Comparison of ENCODE assay signal across 9 cellular contexts in the genomic region with DNA sequence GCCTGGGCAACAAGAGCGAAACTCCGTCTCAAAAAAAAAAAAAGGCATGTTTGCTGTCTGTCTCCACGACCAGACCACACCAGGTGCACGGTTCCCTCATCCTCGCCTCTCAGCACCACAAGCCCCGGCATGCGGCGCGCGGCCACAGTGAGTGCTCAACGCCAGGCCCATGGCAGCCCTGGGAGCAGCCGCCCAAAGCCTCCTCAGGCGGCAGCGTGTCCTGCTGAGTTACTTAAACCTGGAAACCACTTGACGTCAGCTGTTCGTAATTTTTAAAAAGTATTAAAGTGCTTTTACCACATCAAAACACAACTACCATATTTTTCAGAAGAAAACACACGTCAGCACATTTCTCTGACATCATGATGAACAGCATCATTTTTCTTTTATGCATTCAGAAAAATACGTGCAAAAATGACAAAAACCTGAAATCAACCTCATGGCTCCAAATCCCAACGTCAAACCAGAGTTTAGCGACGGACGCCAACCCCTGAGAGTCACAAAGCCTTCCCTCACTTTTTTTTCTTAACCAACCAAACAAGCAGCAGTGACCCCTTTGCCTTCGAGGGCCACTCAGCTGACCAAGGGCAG. TPM values are rescaled to one million over a fixed set of nuclear protein-coding genes. Genes with fewer than 3 reads are reported as not detected.
A peak's percentile ranks its signal among the peaks of the same experiment; 100 is the strongest.
DNase-seq lines count a peak whose midpoint lies in the region; ATAC-seq, FAIRE-seq and TF ChIP-seq lines count a peak whose summit lies in the region.
"Had no signal": no experiment of that assay in that cellular context is flagged by ENCODE, and none has a peak within 500 bp of the region (broad histone marks: within the 10 kb centered on the region; RNA-seq: fewer than 3 reads in every experiment).

No MANE protein-coding gene starts in this region.

- no peaks in the 10 kb centered on the region for H4K20me1 ChIP-seq in keratinocyte (ENCODE audit: control insufficient read depth, extremely low read depth, insufficient read depth, low read length)

- H3K27ac Mint-ChIP-seq in stimulated activated naive CD8-positive, alpha-beta T cell treated with anti-CD3 and anti-CD28 coated beads, Interleukin-15, Interleukin-2, amounts not matched to agents 100 ng/mL and 50 ng/mL, for 24 hours, result peak overlapping the region; percentile 86
- peak overlapping the region; percentile 90 for H3K27ac Mint-ChIP-seq in activated naive CD4-positive, alpha-beta T cell treated with anti-CD3 and anti-CD28 coated beads, Interleukin-2, amount 50 U/mL, for 24 hours

- H3K36me3 ChIP-seq in keratinocyte (ENCODE audit: control insufficient read depth in 2 of 2, extremely low read depth in 1 of 2, insufficient read depth in 2 of 2, low read length in 2 of 2), result peaks cover 8 to 16% of the 10 kb centered on the region in 2 experiments

- peak overlapping the region; percentile 80 for H3K4me2 ChIP-seq in keratinocyte (ENCODE audit: control insufficient read depth, extremely low read depth, insufficient read depth, low read depth, low read length)

- no peaks in the 10 kb centered on the region for H3K9me1 ChIP-seq in keratinocyte (ENCODE audit: control insufficient read depth, extremely low read depth, insufficient read depth, low read length)

- peak overlapping the region; percentile 58 to 83 (median 73) for H3K4me3 ChIP-seq in keratinocyte (ENCODE audit: control insufficient read depth in 2 of 3, extremely low read depth in 1 of 3, insufficient read depth in 2 of 3, low read depth in 1 of 3, low read length in 3 of 3)

- no peaks in the 10 kb centered on the region for H3K27me3 ChIP-seq in keratinocyte (ENCODE audit: control insufficient read depth, extremely low read depth, insufficient read depth, low read length)

- dilution Hi-C loops in keratinocyte (cut with MboI; ENCODE audit: extremely low pct_ligation_motif_present, low sequenced_read_pairs), result no loop called here

- H3K4me1 ChIP-seq in keratinocyte (ENCODE audit: control insufficient read depth, extremely low read depth, insufficient read depth, low read length), result peaks cover 38% of the 10 kb centered on the region

- no peak for DNase-seq in stimulated activated naive CD8-positive, alpha-beta T cell treated with anti-CD3 and anti-CD28 coated beads, Interleukin-15, Interleukin-2, amounts not matched to agents 100 U/mL and 50 U/mL, for 24 hours
- DNase-seq in keratinocyte (ENCODE audit: low read depth, low spot score) (no peak), GM03348 (ENCODE audit: low spot score) (no peak), inferior parietal cortex (ENCODE audit: extremely low spot score) (no peak), NCI-H2029 (lab: John Stamatoyannopoulos, UW) (no peak)
- DNase-seq: stimulated activated CD4-positive, alpha-beta T cell treated with anti-CD3 and anti-CD28 coated beads, Interleukin-4, amount 100 ng/mL, for 1 hour had no signal

- H3K27ac ChIP-seq in keratinocyte (ENCODE audit: control insufficient read depth, insufficient read depth, low read length), result peak overlapping the region; percentile 78

- no peak for FAIRE-seq in keratinocyte (lab: Jason Lieb, UNC)

- peaks cover 48% of the 10 kb centered on the region for H3K4me1 Mint-ChIP-seq in stimulated activated naive CD8-positive, alpha-beta T cell treated with anti-CD3 and anti-CD28 coated beads, Interleukin-15, Interleukin-2, amounts not matched to agents 100 ng/mL and 50 ng/mL, for 24 hours (ENCODE audit: low read depth)
- peaks cover 44% of the 10 kb centered on the region for H3K4me1 Mint-ChIP-seq in activated naive CD4-positive, alpha-beta T cell treated with anti-CD3 and anti-CD28 coated beads, Interleukin-2, amount 50 U/mL, for 24 hours

- peak overlapping the region; percentile 81 for H3K9ac ChIP-seq in keratinocyte (ENCODE audit: control insufficient read depth, extremely low read depth, insufficient read depth, low read length)

- peak overlapping the region; percentile 81 for H3K4me3 Mint-ChIP-seq in stimulated activated naive CD8-positive, alpha-beta T cell treated with anti-CD3 and anti-CD28 coated beads, Interleukin-15, Interleukin-2, amounts not matched to agents 100 ng/mL and 50 ng/mL, for 24 hours
- peak overlapping the region; percentile 86 for H3K4me3 Mint-ChIP-seq in activated naive CD4-positive, alpha-beta T cell treated with anti-CD3 and anti-CD28 coated beads, Interleukin-2, amount 50 U/mL, for 24 hours

- no peak for ATAC-seq in stimulated activated naive CD8-positive, alpha-beta T cell treated with anti-CD3 and anti-CD28 coated beads, Interleukin-15, Interleukin-2, amounts not matched to agents 100 U/mL and 50 U/mL, for 24 hours
- ATAC-seq in HG03521 (IDR thresholded peaks at IDR 0.05; ENCODE audit: unreplicated experiment), result no peak

- H3K27me3 Mint-ChIP-seq in stimulated activated naive CD8-positive, alpha-beta T cell treated with anti-CD3 and anti-CD28 coated beads, Interleukin-15, Interleukin-2, amounts not matched to agents 100 ng/mL and 50 ng/mL, for 24 hours, result no peaks in the 10 kb centered on the region
- no peaks in the 10 kb centered on the region for H3K27me3 Mint-ChIP-seq in activated naive CD4-positive, alpha-beta T cell treated with anti-CD3 and anti-CD28 coated beads, Interleukin-2, amount 50 U/mL, for 24 hours

- H3K9me3 ChIP-seq in keratinocyte (ENCODE audit: control insufficient read depth, low read depth, low read length), result no peaks in the 10 kb centered on the region

- TF ChIP-seq CTCF in keratinocyte (optimal IDR thresholded peaks at IDR 0.05 in 1 of 3, IDR thresholded peaks at IDR 0.05 in 1 of 3, conservative IDR thresholded peaks at IDR 0.05 in 1 of 3; ENCODE audit: extremely low read depth in 1 of 3, insufficient read depth in 2 of 3, low read length in 3 of 3), result no peak

- peak overlapping the region; percentile 69 for H2AFZ ChIP-seq in keratinocyte (ENCODE audit: control insufficient read depth, low read length)

- peaks cover 23% of the 10 kb centered on the region for H3K36me3 Mint-ChIP-seq in stimulated activated naive CD8-positive, alpha-beta T cell treated with anti-CD3 and anti-CD28 coated beads, Interleukin-15, Interleukin-2, amounts not matched to agents 100 ng/mL and 50 ng/mL, for 24 hours (ENCODE audit: low read depth)
- no peaks in the 10 kb centered on the region for H3K36me3 Mint-ChIP-seq in activated naive CD4-positive, alpha-beta T cell treated with anti-CD3 and anti-CD28 coated beads, Interleukin-2, amount 50 U/mL, for 24 hours

- H3K79me2 ChIP-seq in keratinocyte (ENCODE audit: control insufficient read depth, insufficient read depth, low read length), result peaks cover 25% of the 10 kb centered on the region

- H3K9me3 Mint-ChIP-seq in stimulated activated naive CD8-positive, alpha-beta T cell treated with anti-CD3 and anti-CD28 coated beads, Interleukin-15, Interleukin-2, amounts not matched to agents 100 ng/mL and 50 ng/mL, for 24 hours, result no peaks in the 10 kb centered on the region
- no peaks in the 10 kb centered on the region for H3K9me3 Mint-ChIP-seq in activated naive CD4-positive, alpha-beta T cell treated with anti-CD3 and anti-CD28 coated beads, Interleukin-2, amount 50 U/mL, for 24 hours

RNA-seq across cellular contexts. Expression of a gene that starts 2.1 kb away (rescaled TPM):
- 8.1 to 13.1 TPM (median 8.2 TPM) in 3 replicates for polyA plus RNA-seq in keratinocyte
- 15.0 TPM for polyA plus RNA-seq in keratinocyte (2011; ENCODE audit: low read depth)
- 5.6 and 15.1 TPM in 2 replicates for polyA plus RNA-seq in keratinocyte (2011; cell fraction: cytosol; rRNA removed)
- 12.8 and 17.6 TPM in 2 replicates for polyA plus RNA-seq in keratinocyte (2011; cell fraction: nucleus; rRNA removed)
- 14.6 and 24.8 TPM in 2 replicates for polyA plus RNA-seq in keratinocyte (2012; ENCODE audit: low replicate concordance)
- polyA minus RNA-seq in keratinocyte, result 8.6 to 13.3 TPM (median 10.6 TPM) in 3 replicates
- polyA minus RNA-seq in keratinocyte (2011; cell fraction: cytosol; rRNA and poly(A)+ RNA removed), result 24.6 TPM
- polyA minus RNA-seq in keratinocyte (2011; cell fraction: nucleus; rRNA and poly(A)+ RNA removed), result 16.9 and 23.3 TPM in 2 replicates

RNA-seq across cellular contexts. Expression of a gene that starts 2.7 kb away (rescaled TPM):
- polyA plus RNA-seq in keratinocyte, result 19.5 to 32.8 TPM (median 29.8 TPM) in 3 replicates
- 7.4 TPM for polyA plus RNA-seq in keratinocyte (2011; ENCODE audit: low read depth)
- polyA plus RNA-seq in keratinocyte (2011; cell fraction: cytosol; rRNA removed), result 17.3 and 20.2 TPM in 2 replicates
- polyA plus RNA-seq in keratinocyte (2011; cell fraction: nucleus; rRNA removed), result 53.4 and 59.4 TPM in 2 replicates
- polyA plus RNA-seq in keratinocyte (2012; ENCODE audit: low replicate concordance), result 14.1 and 55.6 TPM in 2 replicates
- polyA minus RNA-seq in keratinocyte, result 5.0 to 15.5 TPM (median 11.2 TPM) in 3 replicates
- polyA minus RNA-seq in keratinocyte (2011; cell fraction: cytosol; rRNA and poly(A)+ RNA removed), result 13.4 TPM
- polyA minus RNA-seq in keratinocyte (2011; cell fraction: nucleus; rRNA and poly(A)+ RNA removed), result 11.3 and 12.3 TPM in 2 replicates

RNA-seq across cellular contexts. Expression of a gene that starts 13.1 kb away (rescaled TPM):
- 81.4 to 297 TPM (median 114 TPM) in 3 replicates for polyA plus RNA-seq in keratinocyte
- polyA plus RNA-seq in keratinocyte (2011; ENCODE audit: low read depth), result 308 TPM
- 64.7 and 134 TPM in 2 replicates for polyA plus RNA-seq in keratinocyte (2011; cell fraction: cytosol; rRNA removed)
- 499 and 646 TPM in 2 replicates for polyA plus RNA-seq in keratinocyte (2011; cell fraction: nucleus; rRNA removed)
- 119 and 230 TPM in 2 replicates for polyA plus RNA-seq in keratinocyte (2012; ENCODE audit: low replicate concordance)
- polyA minus RNA-seq in keratinocyte, result 97.2 to 114 TPM (median 110 TPM) in 3 replicates
- 140 TPM for polyA minus RNA-seq in keratinocyte (2011; cell fraction: cytosol; rRNA and poly(A)+ RNA removed)
- polyA minus RNA-seq in keratinocyte (2011; cell fraction: nucleus; rRNA and poly(A)+ RNA removed), result 100 and 132 TPM in 2 replicates

RNA-seq across cellular contexts. Expression of a gene that starts 54.3 kb away (rescaled TPM):
- polyA plus RNA-seq in keratinocyte, result 162 to 200 TPM (median 170 TPM) in 3 replicates
- polyA plus RNA-seq in keratinocyte (2011; ENCODE audit: low read depth), result 214 TPM
- polyA plus RNA-seq in keratinocyte (2011; cell fraction: cytosol; rRNA removed), result 138 and 195 TPM in 2 replicates
- 132 and 133 TPM in 2 replicates for polyA plus RNA-seq in keratinocyte (2011; cell fraction: nucleus; rRNA removed)
- 207 and 214 TPM in 2 replicates for polyA plus RNA-seq in keratinocyte (2012; ENCODE audit: low replicate concordance)
- polyA minus RNA-seq in keratinocyte, result 82.7 to 124 TPM (median 97.7 TPM) in 3 replicates
- polyA minus RNA-seq in keratinocyte (2011; cell fraction: cytosol; rRNA and poly(A)+ RNA removed), result 164 TPM
- 31.6 and 36.6 TPM in 2 replicates for polyA minus RNA-seq in keratinocyte (2011; cell fraction: nucleus; rRNA and poly(A)+ RNA removed)

RNA-seq across cellular contexts. Expression of a gene that starts 55.9 kb away (rescaled TPM):
- not detected in 3 replicates for polyA plus RNA-seq in keratinocyte
- 0.39 TPM for polyA plus RNA-seq in keratinocyte (2011; ENCODE audit: low read depth)
- polyA plus RNA-seq in keratinocyte (2011; cell fraction: cytosol; rRNA removed), result not detected in 2 replicates
- 0.09 TPM in 1 of 2 replicates, not detected in the other for polyA plus RNA-seq in keratinocyte (2011; cell fraction: nucleus; rRNA removed)
- 0.10 and 0.20 TPM in 2 replicates for polyA plus RNA-seq in keratinocyte (2012; ENCODE audit: low replicate concordance)
- not detected in 3 replicates for polyA minus RNA-seq in keratinocyte
- not detected for polyA minus RNA-seq in keratinocyte (2011; cell fraction: cytosol; rRNA and poly(A)+ RNA removed)
- polyA minus RNA-seq in keratinocyte (2011; cell fraction: nucleus; rRNA and poly(A)+ RNA removed), result not detected in 2 replicates
